Comparison of ENCODE assay signal across 29 cellular contexts in genomic region chr1:225949041-225949440, GRCh38. TPM values are rescaled to one million over a fixed set of nuclear protein-coding genes. Genes with fewer than 3 reads are reported as not detected.
"Had no signal": no experiment of that assay in that cellular context is flagged by ENCODE, and none has a peak within 500 bp of the region (broad histone marks: within the 10 kb centered on the region; RNA-seq: fewer than 3 reads in every experiment).

No MANE protein-coding gene starts in this region.

- H3K4me3 ChIP-seq: breast epithelium, esophagus squamous epithelium, heart right ventricle, left ventricle myocardium inferior, lung, mucosa of descending colon, pancreas, psoas muscle, sigmoid colon, smooth muscle cell, suprapubic skin, tibial artery, upper lobe of right lung had no signal

- H3K36me3 ChIP-seq: breast epithelium, esophagus squamous epithelium, heart right ventricle, left ventricle myocardium inferior, pancreas, sigmoid colon, suprapubic skin, tibial artery, upper lobe of right lung had no signal

- ATAC-seq: activated CD4-positive, alpha-beta T cell treated with anti-CD3 and anti-CD28 coated beads for 36 hours; activated CD8-positive, alpha-beta memory T cell treated with anti-CD3 and anti-CD28 coated beads, Interleukin-2, amount 10 ng/mL, durations not matched to agents 7 days and 5 days; activated CD8-positive, alpha-beta T cell treated with anti-CD3 and anti-CD28 coated beads, Interleukin-2, amount 10 ng/mL, durations not matched to agents 7 days and 5 days; activated naive CD4-positive, alpha-beta T cell treated with anti-CD3 and anti-CD28 coated beads, Interleukin-2, amount 50 U/mL, for 72 hours; heart right ventricle; mucosa of descending colon; pancreas; psoas muscle; stimulated activated naive B cell treated with anti-CD40 and anti-IgM and Interleukin-4, amounts not matched to agents 10 μg/mL and 1 μg/mL and 100 μg/mL, for 72 hours; upper lobe of right lung had no signal

- H3K9me3 ChIP-seq: breast epithelium, esophagus squamous epithelium, heart right ventricle, left ventricle myocardium inferior, mucosa of descending colon, pancreas, psoas muscle, sigmoid colon, suprapubic skin, tibial artery, upper lobe of right lung had no signal

- DNase-seq: activated CD4-positive, alpha-beta T cell treated with anti-CD3 and anti-CD28 coated beads for 36 hours; activated CD4-positive, CD25-positive, alpha-beta regulatory T cell; activated CD8-positive, alpha-beta memory T cell treated with anti-CD3 and anti-CD28 coated beads, Interleukin-2, amount 10 ng/mL, durations not matched to agents 7 days and 5 days; activated CD8-positive, alpha-beta T cell treated with anti-CD3 and anti-CD28 coated beads, Interleukin-2, amount 10 ng/mL, durations not matched to agents 7 days and 5 days; activated T-cell treated with anti-CD3 and anti-CD28 coated beads, Interleukin-2, amount 50 U/mL, for 48 hours; central memory CD4-positive, alpha-beta T cell; esophagus squamous epithelium; foreskin melanocyte; heart right ventricle; kidney glomerular epithelial cell; left ventricle myocardium inferior; mucosa of descending colon; nephron progenitor cell; nucleus accumbens; pancreas; psoas muscle; sigmoid colon; stimulated activated CD4-positive, alpha-beta T cell treated with anti-CD3 and anti-CD28 coated beads, Interleukin-15, amount 100 ng/mL, for 24 hours; stimulated activated CD4-positive, alpha-beta T cell treated with anti-CD3 and anti-CD28 coated beads, Interleukin-2, amount 100 ng/mL, for 24 hours; stimulated activated naive B cell treated with anti-CD40 and anti-IgM and Interleukin-4, amounts not matched to agents 10 μg/mL and 1 μg/mL and 100 μg/mL, for 72 hours; tibial artery; upper lobe of right lung had no signal

- H3K27ac ChIP-seq: breast epithelium, esophagus squamous epithelium, heart right ventricle, left ventricle myocardium inferior, pancreas, psoas muscle, sigmoid colon, suprapubic skin, tibial artery, upper lobe of right lung had no signal

- H3K27me3 ChIP-seq: breast epithelium, pancreas, sigmoid colon, suprapubic skin, upper lobe of right lung had no signal

- H3K4me1 ChIP-seq: breast epithelium, left ventricle myocardium inferior, pancreas, psoas muscle, sigmoid colon, suprapubic skin, tibial artery, upper lobe of right lung had no signal

- H3K4me2 ChIP-seq: smooth muscle cell had no signal

RNA-seq across cellular contexts. Expression of gene LEFTY2, which starts 8.0 kb away (rescaled TPM):
- total RNA-seq: activated CD4-positive, alpha-beta T cell treated with anti-CD3 and anti-CD28 coated beads for 36 hours; activated CD8-positive, alpha-beta memory T cell treated with anti-CD3 and anti-CD28 coated beads, Interleukin-2, amount 10 ng/mL, durations not matched to agents 7 days and 5 days; activated CD8-positive, alpha-beta T cell treated with anti-CD3 and anti-CD28 coated beads, Interleukin-2, amount 10 ng/mL, durations not matched to agents 7 days and 5 days; activated naive CD4-positive, alpha-beta T cell treated with anti-CD3 and anti-CD28 coated beads, Interleukin-2, amount 50 U/mL, for 72 hours; activated T-helper 2 cell treated with anti-CD3 and anti-CD28 coated beads, Interferon-gamma antibody, Interleukin-2, Interleukin-4, amounts not matched to agents 10 μg/mL and 5 μg/mL and 100 μg/mL, durations not matched to agents 14 hours and 24 hours and 36 hours; esophagus squamous epithelium; glomerular endothelial cell had no signal
